In the genomic region with DNA sequence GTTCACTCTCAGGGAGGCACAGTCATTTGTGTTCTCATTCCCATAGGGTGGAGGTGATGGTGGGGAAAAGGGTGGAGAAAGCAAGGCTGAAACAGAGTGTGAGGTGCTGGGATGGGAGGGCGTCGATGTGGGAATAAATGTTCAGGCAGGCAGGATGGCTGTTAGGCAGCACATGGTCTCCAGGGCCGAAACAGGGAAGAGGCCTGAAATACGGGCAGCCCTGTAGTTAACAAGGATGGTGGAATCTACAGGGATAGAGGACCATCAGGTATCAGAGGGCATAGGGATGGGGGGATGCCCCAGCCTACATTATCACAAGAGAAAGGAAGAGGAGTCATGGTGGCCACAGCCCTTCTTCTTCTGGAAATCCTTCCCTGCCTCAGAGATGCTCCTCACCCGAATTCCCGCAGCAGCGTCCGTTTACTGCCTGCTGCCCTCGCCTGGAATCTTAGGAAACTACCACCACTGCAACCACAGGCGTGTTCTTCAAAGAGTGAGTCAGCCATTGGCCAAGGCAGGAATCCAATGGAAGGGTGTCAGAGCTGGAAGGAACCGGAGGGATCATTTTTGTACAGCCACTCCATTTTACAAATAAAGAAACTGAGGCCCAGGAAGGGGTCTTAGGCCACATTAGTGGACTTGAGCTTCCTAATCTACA, we compare ENCODE assay signal across 8 cellular contexts. TPM values are rescaled to one million over a fixed set of nuclear protein-coding genes. Genes with fewer than 3 reads are reported as not detected.
DNase-seq lines count a peak whose midpoint lies in the region; ATAC-seq and TF ChIP-seq lines count a peak whose summit lies in the region.

No MANE protein-coding gene starts in this region.

- H3K36me3 Mint-ChIP-seq in T-helper 1 cell treated with Interleukin-12 subunit alpha and Interleukin-12 subunit beta and Interleukin-4 antibody, amounts not matched to agents 30 μg/mL and 1 μg/mL, for 36 hours (ENCODE audit: low read depth): no peaks in the 10 kb centered on the region
- no peaks in the 10 kb centered on the region for H3K36me3 Mint-ChIP-seq in progenitor cell of endocrine pancreas (ENCODE audit: insufficient read depth)

- peaks cover 5% of the 10 kb centered on the region for H3K4me1 Mint-ChIP-seq in T-helper 1 cell treated with Interleukin-12 subunit alpha and Interleukin-12 subunit beta and Interleukin-4 antibody, amounts not matched to agents 30 μg/mL and 1 μg/mL, for 36 hours (ENCODE audit: low read depth)
- H3K4me1 Mint-ChIP-seq in progenitor cell of endocrine pancreas (ENCODE audit: low read depth): no peaks in the 10 kb centered on the region

- ATAC-seq in HG03520 (IDR thresholded peaks at IDR 0.05; ENCODE audit: unreplicated experiment): no peak

- peak; percentile 67 for TF ChIP-seq CTCF in progenitor cell of endocrine pancreas (IDR thresholded peaks at IDR 0.05; ENCODE audit: unreplicated experiment)

- H3K27ac Mint-ChIP-seq in T-helper 1 cell treated with Interleukin-12 subunit alpha and Interleukin-12 subunit beta and Interleukin-4 antibody, amounts not matched to agents 30 μg/mL and 1 μg/mL, for 36 hours: peak overlapping the region; percentile 42
- H3K27ac Mint-ChIP-seq in progenitor cell of endocrine pancreas: no peak overlapping the region

- no peaks in the 10 kb centered on the region for H3K9me3 Mint-ChIP-seq in T-helper 1 cell treated with Interleukin-12 subunit alpha and Interleukin-12 subunit beta and Interleukin-4 antibody, amounts not matched to agents 30 μg/mL and 1 μg/mL, for 36 hours
- H3K9me3 Mint-ChIP-seq in progenitor cell of endocrine pancreas (ENCODE audit: low read depth): no peaks in the 10 kb centered on the region

- H3K4me3 Mint-ChIP-seq in T-helper 1 cell treated with Interleukin-12 subunit alpha and Interleukin-12 subunit beta and Interleukin-4 antibody, amounts not matched to agents 30 μg/mL and 1 μg/mL, for 36 hours: no peak overlapping the region
- no peak overlapping the region for H3K4me3 Mint-ChIP-seq in progenitor cell of endocrine pancreas (ENCODE audit: low read depth)

- intact Hi-C loops in head of caudate nucleus (cut with DNase I): loop anchor here (10.0 kb wide), 1 partner anchor 191 kb away; no protein-coding TSS in a partner anchor

- H3K27me3 Mint-ChIP-seq in T-helper 1 cell treated with Interleukin-12 subunit alpha and Interleukin-12 subunit beta and Interleukin-4 antibody, amounts not matched to agents 30 μg/mL and 1 μg/mL, for 36 hours (ENCODE audit: low read depth): peaks cover 28% of the 10 kb centered on the region
- peaks cover 43% of the 10 kb centered on the region for H3K27me3 Mint-ChIP-seq in progenitor cell of endocrine pancreas

- DNase-seq in T-helper 1 cell: no peak
- peak; percentile 45 for DNase-seq in T1000 (lab: John Stamatoyannopoulos, UW)
- DNase-seq in head of caudate nucleus: peak in 39 of 42 donors; percentile 20 to 76 (median 53)
- DNase-seq in progenitor cell of endocrine pancreas (ENCODE audit: low spot score, unreplicated experiment): peak; percentile 32
- no peak for DNase-seq in NCI-H2227 (lab: John Stamatoyannopoulos, UW; ENCODE audit: unreplicated experiment)
- no peak for DNase-seq in AML-193 (lab: John Stamatoyannopoulos, UW)

RNA-seq across cellular contexts. Expression of a gene that starts 49.7 kb away (rescaled TPM):
- total RNA-seq in progenitor cell of endocrine pancreas: 20.0 and 21.6 TPM in 2 replicates

Comparison
In these comparisons a context has a peak if more than half of its experiments do, and no peak if none do; other contexts are left out.
1. DNase-seq: peak in T1000 (single experiment), head of caudate nucleus (39 of 42) and progenitor cell of endocrine pancreas (single experiment); none in T-helper 1 cell (0 of 5), NCI-H2227 (single experiment) and AML-193 (0 of 2).